Comparison of ENCODE assay signal across 14 cellular contexts in the genomic region with DNA sequence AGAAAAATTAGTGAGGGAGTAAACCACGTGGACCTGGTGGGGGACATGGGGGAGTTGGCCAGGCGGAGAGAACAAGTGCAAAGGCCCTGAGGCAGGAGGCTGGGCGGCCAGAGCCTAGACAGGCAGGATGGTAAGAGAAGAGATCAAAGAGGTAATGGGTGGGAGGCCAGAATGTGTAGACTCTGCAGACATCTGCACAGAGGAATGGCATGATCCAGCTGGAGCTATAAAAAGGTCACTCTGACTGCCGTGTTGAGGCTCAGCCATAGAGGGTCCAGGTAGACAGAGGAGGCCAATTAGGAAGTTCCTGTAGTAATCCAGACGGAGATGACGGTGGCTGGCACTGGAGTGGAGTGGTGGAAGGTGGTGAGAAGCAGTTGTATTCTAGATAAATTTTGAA. TPM values are rescaled to one million over a fixed set of nuclear protein-coding genes. Genes with fewer than 3 reads are reported as not detected.
DNase-seq lines count a peak whose midpoint lies in the region; ATAC-seq, FAIRE-seq and TF ChIP-seq lines count a peak whose summit lies in the region.
"Had no signal": no experiment of that assay in that cellular context is flagged by ENCODE, and none has a peak within 500 bp of the region (broad histone marks: within the 10 kb centered on the region; RNA-seq: fewer than 3 reads in every experiment).

No MANE protein-coding gene starts in this region.

- 59 to 72% methylated on average over 6 of the region's 6 CpGs for WGBS in sigmoid colon, 2 donors

- H3K36me3 ChIP-seq in kidney (ENCODE audit: control insufficient read depth in 1 of 2, insufficient read depth in 2 of 2, low read length in 2 of 2) (no peaks in the 10 kb centered on the region), sigmoid colon (no peaks in the 10 kb centered on the region)

- H3K36me3 Mint-ChIP-seq in CD14-positive monocyte, result peaks cover 29 to 31% of the 10 kb centered on the region in 2 donors
- H3K36me3 Mint-ChIP-seq in activated T-helper 1 cell treated with anti-CD3 and anti-CD28 coated beads, Interleukin-12 subunit alpha, Interleukin-12 subunit beta, Interleukin-2, Interleukin-4 antibody, amounts not matched to agents 30 ng/mL and 10 ng/mL and 1 ng/mL, durations not matched to agents 14 hours and 24 hours and 36 hours (ENCODE audit: low read depth), result peaks cover 22% of the 10 kb centered on the region

- ATAC-seq in HG02981 (IDR thresholded peaks at IDR 0.05; ENCODE audit: unreplicated experiment) (no peak), GM21717 (IDR thresholded peaks at IDR 0.05; ENCODE audit: unreplicated experiment) (no peak)
- ATAC-seq: stimulated activated memory B cell treated with anti-CD40 and anti-IgM and Interleukin-4, amounts not matched to agents 10 μg/mL and 1 μg/mL and 100 μg/mL, for 72 hours had no signal

- TF ChIP-seq EP300 in sigmoid colon (IDR thresholded peaks at IDR 0.05), result no peak

- intact Hi-C loops in CD14-positive monocyte (cut with micrococcal nuclease) (loop anchor here in 1 of 2 donors (5.0 kb wide), 1 partner anchor 111 kb away; a partner anchor contains a TSS), kidney (cut with DNase I) (no loop called here), sigmoid colon (cut with DNase I) (no loop called here)
- intact Hi-C loops in activated T-helper 1 cell treated with anti-CD3 and anti-CD28 coated beads, Interleukin-12 subunit alpha, Interleukin-12 subunit beta, Interleukin-2, Interleukin-4 antibody, amounts not matched to agents 30 ng/mL and 10 ng/mL and 1 ng/mL, durations not matched to agents 14 hours and 24 hours and 36 hours (cut with micrococcal nuclease), result loop anchor here (10.0 kb wide), 1 partner anchor 417 kb away; a partner anchor contains a TSS

- H3K27me3 Mint-ChIP-seq in CD14-positive monocyte (ENCODE audit: low read depth in 3 of 3), result peaks cover 4 to 26% (median 16%) of the 10 kb centered on the region in 3 donors
- peaks cover 3% of the 10 kb centered on the region for H3K27me3 Mint-ChIP-seq in activated T-helper 1 cell treated with anti-CD3 and anti-CD28 coated beads, Interleukin-12 subunit alpha, Interleukin-12 subunit beta, Interleukin-2, Interleukin-4 antibody, amounts not matched to agents 30 ng/mL and 10 ng/mL and 1 ng/mL, durations not matched to agents 14 hours and 24 hours and 36 hours (ENCODE audit: insufficient read depth)
- H3K27me3 Mint-ChIP-seq: stimulated activated memory B cell treated with anti-CD40 and anti-IgM and Interleukin-4, amounts not matched to agents 10 μg/mL and 1 μg/mL and 100 μg/mL, for 72 hours had no signal

- TF ChIP-seq POLR2A in sigmoid colon (IDR thresholded peaks at IDR 0.05), result no peak

- no peaks in the 10 kb centered on the region for H3K27me3 ChIP-seq in sigmoid colon

- no peak for TF ChIP-seq CTCF in CD14-positive monocyte (IDR thresholded peaks at IDR 0.05)
- no peak for TF ChIP-seq CTCF in kidney (IDR thresholded peaks at IDR 0.05; ENCODE audit: borderline replicate concordance, extremely low read depth, insufficient read depth)
- TF ChIP-seq CTCF in sigmoid colon (IDR thresholded peaks at IDR 0.05), result no peak

- H3K27ac ChIP-seq in kidney (ENCODE audit: low read depth in 2 of 2, low read length in 2 of 2), result peak overlapping the region; percentile 16 to 60
- H3K27ac ChIP-seq in sigmoid colon, result peak overlapping the region in 3 of 4 donors; percentile 81 to 84 (median 83)
- H3K27ac ChIP-seq: RWPE1 had no signal

- FAIRE-seq in kidney (lab: Jason Lieb, UNC), result no peak
- FAIRE-seq in HTR-8/SVneo (lab: Jason Lieb, UNC), result no peak

- peak overlapping the region in 1 of 2 donors; percentile 12 for H3K9ac ChIP-seq in kidney (ENCODE audit: low read length in 2 of 2)

- no peak for DNase-seq in CD14-positive monocyte (ENCODE audit: low spot score)
- DNase-seq in activated T-helper 1 cell treated with anti-CD3 and anti-CD28 coated beads, Interleukin-12 subunit alpha, Interleukin-12 subunit beta, Interleukin-2, Interleukin-4 antibody, amounts not matched to agents 30 ng/mL and 10 ng/mL and 1 ng/mL, durations not matched to agents 14 hours and 24 hours and 36 hours (ENCODE audit: low spot score), result no peak
- DNase-seq in kidney, result no peak
- DNase-seq in sigmoid colon, result no peak
- DNase-seq in HTR-8/SVneo (ENCODE audit: insufficient read length, low spot score), result no peak
- no peak for DNase-seq in OCI-M2 (lab: John Stamatoyannopoulos, UW; ENCODE audit: unreplicated experiment)
- DNase-seq: activated naive CD8-positive, alpha-beta T cell treated with anti-CD3 and anti-CD28 coated beads, Interleukin-2, amount 10 ng/mL, durations not matched to agents 7 days and 5 days; foreskin melanocyte; NCI-H1092 treated with DMSO at 0.1 percent for 48 hours; NCI-H510A had no signal

- H3K4me1 ChIP-seq in kidney (ENCODE audit: control insufficient read depth in 1 of 2, insufficient read depth in 1 of 2, low read depth in 1 of 2, low read length in 2 of 2) (peaks cover 25 to 28% of the 10 kb centered on the region in 2 donors), sigmoid colon (peaks cover 2 to 84% (median 70%) of the 10 kb centered on the region in 4 donors)

- H3K4me3 ChIP-seq in kidney (ENCODE audit: low read length in 2 of 2), result no peak overlapping the region
- no peak overlapping the region for H3K4me3 ChIP-seq in sigmoid colon

- peaks cover 82% of the 10 kb centered on the region for H3K4me1 Mint-ChIP-seq in CD14-positive monocyte
- H3K4me1 Mint-ChIP-seq in activated T-helper 1 cell treated with anti-CD3 and anti-CD28 coated beads, Interleukin-12 subunit alpha, Interleukin-12 subunit beta, Interleukin-2, Interleukin-4 antibody, amounts not matched to agents 30 ng/mL and 10 ng/mL and 1 ng/mL, durations not matched to agents 14 hours and 24 hours and 36 hours (ENCODE audit: low read depth), result peaks cover 58% of the 10 kb centered on the region

- peaks cover 0 to 2% (median 0%) of the 10 kb centered on the region in 7 donors for H3K9me3 Mint-ChIP-seq in CD14-positive monocyte
- no peaks in the 10 kb centered on the region for H3K9me3 Mint-ChIP-seq in activated T-helper 1 cell treated with anti-CD3 and anti-CD28 coated beads, Interleukin-12 subunit alpha, Interleukin-12 subunit beta, Interleukin-2, Interleukin-4 antibody, amounts not matched to agents 30 ng/mL and 10 ng/mL and 1 ng/mL, durations not matched to agents 14 hours and 24 hours and 36 hours
- H3K9me3 Mint-ChIP-seq: activated naive CD8-positive, alpha-beta T cell treated with anti-CD3 and anti-CD28 coated beads, Interleukin-2, amount 10 ng/mL, durations not matched to agents 7 days and 5 days; stimulated activated memory B cell treated with anti-CD40 and anti-IgM and Interleukin-4, amounts not matched to agents 10 μg/mL and 1 μg/mL and 100 μg/mL, for 72 hours had no signal

- H3K27ac Mint-ChIP-seq in CD14-positive monocyte, result peak overlapping the region in 6 of 7 donors; percentile 9 to 81 (median 65)
- peak overlapping the region; percentile 21 for H3K27ac Mint-ChIP-seq in activated T-helper 1 cell treated with anti-CD3 and anti-CD28 coated beads, Interleukin-12 subunit alpha, Interleukin-12 subunit beta, Interleukin-2, Interleukin-4 antibody, amounts not matched to agents 30 ng/mL and 10 ng/mL and 1 ng/mL, durations not matched to agents 14 hours and 24 hours and 36 hours
- H3K27ac Mint-ChIP-seq: activated naive CD8-positive, alpha-beta T cell treated with anti-CD3 and anti-CD28 coated beads, Interleukin-2, amount 10 ng/mL, durations not matched to agents 7 days and 5 days; stimulated activated memory B cell treated with anti-CD40 and anti-IgM and Interleukin-4, amounts not matched to agents 10 μg/mL and 1 μg/mL and 100 μg/mL, for 72 hours had no signal

- H3K9me3 ChIP-seq in kidney (ENCODE audit: control insufficient read depth in 1 of 2, low read length in 2 of 2), result no peaks in the 10 kb centered on the region
- H3K9me3 ChIP-seq in sigmoid colon, result no peaks in the 10 kb centered on the region

- H3K4me3 Mint-ChIP-seq in CD14-positive monocyte, result peak overlapping the region; percentile 28 to 58
- H3K4me3 Mint-ChIP-seq in activated T-helper 1 cell treated with anti-CD3 and anti-CD28 coated beads, Interleukin-12 subunit alpha, Interleukin-12 subunit beta, Interleukin-2, Interleukin-4 antibody, amounts not matched to agents 30 ng/mL and 10 ng/mL and 1 ng/mL, durations not matched to agents 14 hours and 24 hours and 36 hours, result peak overlapping the region; percentile 27
- H3K4me3 Mint-ChIP-seq: activated naive CD8-positive, alpha-beta T cell treated with anti-CD3 and anti-CD28 coated beads, Interleukin-2, amount 10 ng/mL, durations not matched to agents 7 days and 5 days; stimulated activated memory B cell treated with anti-CD40 and anti-IgM and Interleukin-4, amounts not matched to agents 10 μg/mL and 1 μg/mL and 100 μg/mL, for 72 hours had no signal

RNA-seq across cellular contexts. Expression of a gene that starts 3.6 kb away (rescaled TPM):
- 10 to 100 TPM in 1 of 2 donors, 1 to 10 TPM in 1; 8.6 to 15.9 TPM for polyA plus RNA-seq in CD14-positive monocyte
- total RNA-seq in activated T-helper 1 cell treated with anti-CD3 and anti-CD28 coated beads, Interleukin-12 subunit alpha, Interleukin-12 subunit beta, Interleukin-2, Interleukin-4 antibody, amounts not matched to agents 30 ng/mL and 10 ng/mL and 1 ng/mL, durations not matched to agents 14 hours and 24 hours and 36 hours, result 15.7 TPM in 2 replicates
- total RNA-seq in kidney, result 64.3 TPM
- polyA plus RNA-seq in kidney (ENCODE audit: insufficient read depth, low read depth, low replicate concordance), result 5.7 TPM
- total RNA-seq in sigmoid colon, result 10 to 100 TPM; 21.6 to 34.3 (median 25.0) TPM
- polyA plus RNA-seq in sigmoid colon, result 10 to 100 TPM in 1 of 3 donors, 1 to 10 TPM in 2; 2.8 to 25.9 (median 3.0) TPM

RNA-seq across cellular contexts. Expression of a gene that starts 54.6 kb away (rescaled TPM):
- polyA plus RNA-seq in CD14-positive monocyte (1 to 10 TPM in 1 of 2 donors, under 1 TPM in 1; 0.15 to 1.2 TPM), kidney (ENCODE audit: insufficient read depth, low read depth, low replicate concordance) (12.7 TPM), sigmoid colon (10 to 100 TPM; 25.7 to 31.2 (median 26.4) TPM)
- 8.9 and 10.0 TPM in 2 replicates for total RNA-seq in activated T-helper 1 cell treated with anti-CD3 and anti-CD28 coated beads, Interleukin-12 subunit alpha, Interleukin-12 subunit beta, Interleukin-2, Interleukin-4 antibody, amounts not matched to agents 30 ng/mL and 10 ng/mL and 1 ng/mL, durations not matched to agents 14 hours and 24 hours and 36 hours
- total RNA-seq in kidney (25.9 TPM), sigmoid colon (10 to 100 TPM; 17.4 to 34.3 (median 24.1) TPM)
